ENCODE assay signal across 16 cellular contexts in genomic region chr3:38116471-38117162, GRCh38. TPM values are rescaled to one million over a fixed set of nuclear protein-coding genes. Genes with fewer than 3 reads are reported as not detected.
DNase-seq lines count a peak whose midpoint lies in the region; ATAC-seq and TF ChIP-seq lines count a peak whose summit lies in the region.
"Had no signal": no experiment of that assay in that cellular context is flagged by ENCODE, and none has a peak within 500 bp of the region (broad histone marks: within the 10 kb centered on the region; RNA-seq: fewer than 3 reads in every experiment).

No MANE protein-coding gene starts in this region.

- 75 to 82% methylated on average over 11 to 12 of the region's 12 CpGs for WGBS in GM23248 (ENCODE audit: low coverage in 1 of 2, low lambda C conversion rate in 2 of 2, missing lambda C conversion rate in 2 of 2), 2 experiments
- WGBS in body of pancreas, 2 donors = 78 to 83% methylated on average over 1 to 12 of the region's 12 CpGs

- peaks cover 9% of the 10 kb centered on the region for H3K4me1 Mint-ChIP-seq in Calu3 (ENCODE audit: low read depth, unreplicated experiment)

- in situ Hi-C loops in GM23248 (cut with MboI) = loop anchor here (25.0 kb wide), 1 partner anchor 371 kb away; the partner anchor contains the start of gene EXOG

- H3K36me3 ChIP-seq in GM23248 (ENCODE audit: low read depth) (no peaks in the 10 kb centered on the region), body of pancreas (replicated peaks in 1 of 2; ENCODE audit: insufficient read depth in 1 of 2, low read depth in 2 of 2) (peaks cover 0 to under 1% of the 10 kb centered on the region in 2 donors), mucosa of descending colon (ENCODE audit: low read depth) (no peaks in the 10 kb centered on the region), MG63 (no peaks in the 10 kb centered on the region; the same call in 1 of the 2 replicates)

- CTCF ChIA-PET in Calu3 (lab: Charles Lee) = interaction anchor here (1.3 kb wide), 1 partner anchor 17 kb away, joined by 3 read pairs; no protein-coding TSS in a partner anchor

- no peak overlapping the region for H3K4me2 ChIP-seq in GM23248 (ENCODE audit: unreplicated experiment)
- H3K4me2 ChIP-seq: smooth muscle cell had no signal

- H3K9me2 ChIP-seq in GM23248 (ENCODE audit: insufficient read depth) = no peaks in the 10 kb centered on the region

- H4K20me1 ChIP-seq in GM23248 (ENCODE audit: insufficient read depth) = no peaks in the 10 kb centered on the region

- ATAC-seq in body of pancreas (no peak), mucosa of descending colon (peak; percentile 41)

- H3K4me1 ChIP-seq in GM23248 (ENCODE audit: insufficient read depth) (no peaks in the 10 kb centered on the region), body of pancreas (no peaks in the 10 kb centered on the region), mucosa of descending colon (ENCODE audit: low read depth) (no peaks in the 10 kb centered on the region)
- H3K4me1 ChIP-seq: pancreas had no signal

- H3K27ac ChIP-seq in GM23248 (no peak overlapping the region), body of pancreas (no peak overlapping the region)
- H3K27ac ChIP-seq: esophagus squamous epithelium, pancreas, SK-N-MC had no signal

- no peaks in the 10 kb centered on the region for H3K27me3 ChIP-seq in GM23248 (replicated peaks; ENCODE audit: insufficient read depth)
- no peaks in the 10 kb centered on the region for H3K27me3 ChIP-seq in body of pancreas
- no peaks in the 10 kb centered on the region for H3K27me3 ChIP-seq in MG63
- H3K27me3 ChIP-seq: dorsolateral prefrontal cortex, esophagus squamous epithelium, pancreas had no signal

- H3F3A ChIP-seq in GM23248 (ENCODE audit: insufficient read depth) = no peaks in the 10 kb centered on the region

- intact Hi-C loops in Calu3 (cut with micrococcal nuclease; ENCODE audit: unreplicated experiment) (loop anchor here (2.0 to 5.0 kb wide), 3 partner anchors 112 to 181 kb away; no protein-coding TSS in a partner anchor), body of pancreas (cut with DNase I) (no loop called here), mucosa of descending colon (cut with DNase I, micrococcal nuclease) (no loop called here)

- H2AFZ ChIP-seq in GM23248 = no peak overlapping the region

- TF ChIP-seq CTCF in Calu3 (IDR thresholded peaks at IDR 0.05; ENCODE audit: unreplicated experiment) (no peak), body of pancreas (IDR thresholded peaks at IDR 0.05) (no peak), mucosa of descending colon (IDR thresholded peaks at IDR 0.05) (no peak)

- H3K9me3 Mint-ChIP-seq in Calu3 (ENCODE audit: low read depth, unreplicated experiment) = no peaks in the 10 kb centered on the region
- H3K9me3 Mint-ChIP-seq: HFFc6 had no signal

- H3K27me3 Mint-ChIP-seq in Calu3 (ENCODE audit: unreplicated experiment) = peaks cover 13% of the 10 kb centered on the region

- H3K4me3 ChIP-seq in GM23248 = no peak overlapping the region
- no peak overlapping the region for H3K4me3 ChIP-seq in body of pancreas
- no peak overlapping the region for H3K4me3 ChIP-seq in mucosa of descending colon
- no peak overlapping the region for H3K4me3 ChIP-seq in MG63
- H3K4me3 ChIP-seq: dorsolateral prefrontal cortex, esophagus squamous epithelium, pancreas, SK-N-MC, smooth muscle cell had no signal

- H3K4me3 Mint-ChIP-seq in Calu3 (ENCODE audit: low read depth, unreplicated experiment) = no peak overlapping the region
- H3K4me3 Mint-ChIP-seq: HFFc6 had no signal

- H3K9me3 ChIP-seq in GM23248 (ENCODE audit: low read depth) = no peaks in the 10 kb centered on the region
- no peaks in the 10 kb centered on the region for H3K9me3 ChIP-seq in body of pancreas
- no peaks in the 10 kb centered on the region for H3K9me3 ChIP-seq in mucosa of descending colon
- no peaks in the 10 kb centered on the region for H3K9me3 ChIP-seq in MG63
- H3K9me3 ChIP-seq: esophagus squamous epithelium, pancreas had no signal

- TF ChIP-seq POLR2A in body of pancreas (IDR thresholded peaks at IDR 0.05) = no peak

- DNase-seq in Calu3 = peak; percentile 26
- DNase-seq in GM23248 = peak; percentile 12
- peak in 3 of 4 donors; percentile 5 to 14 (median 12) for DNase-seq in body of pancreas
- peak in 2 of 3 donors; percentile 37 to 42 for DNase-seq in mucosa of descending colon
- no peak for DNase-seq in HK-2 (ENCODE audit: unreplicated experiment)
- DNase-seq in MG63 = no peak
- no peak for DNase-seq in NCI-H524 (lab: John Stamatoyannopoulos, UW)
- DNase-seq: activated naive CD4-positive, alpha-beta T cell treated with Interleukin-2 at 50 U/mL for 16 hours; esophagus squamous epithelium; HFFc6; NCI-H1105 treated with DMSO at 0.1 percent for 48 hours; stimulated activated naive CD4-positive, alpha-beta T cell treated with Interleukin-2 at 50 U/mL for 16 hours had no signal

- no peak overlapping the region for H3K9ac ChIP-seq in GM23248

- peaks cover 46% of the 10 kb centered on the region for H3K36me3 Mint-ChIP-seq in Calu3 (ENCODE audit: insufficient read depth, unreplicated experiment)

- no peaks in the 10 kb centered on the region for H3K79me2 ChIP-seq in GM23248 (ENCODE audit: insufficient read depth)

- no TSS peak for BruUV-seq in Calu3 (replicated peaks; lab: Mats Ljungman, UMichigan)

- H3K27ac Mint-ChIP-seq in Calu3 (ENCODE audit: unreplicated experiment) = no peak overlapping the region
- H3K27ac Mint-ChIP-seq: HFFc6 had no signal

RNA-seq across cellular contexts. Expression of gene ACAA1, which starts 20.3 kb away (rescaled TPM):
- total RNA-seq in Calu3 (2022) (64.5 and 71.1 TPM in 2 replicates), body of pancreas (10 to 100 TPM; 91.8 to 92.6 TPM), mucosa of descending colon (100 to 1,000 TPM; 102 to 201 (median 138) TPM)
- total RNA-seq in GM23248 (2014; rRNA removed; shearing (Covaris generic)) = 18.7 and 32.9 TPM in 2 replicates
- polyA plus RNA-seq in GM23248 (2016; fragmentation: Nextera tagmentation; extraction: Ambion mirVana) = 49.3 and 50.5 TPM in 2 replicates
- 9.7 and 31.8 TPM in 2 replicates for total RNA-seq in MG63 (2014; rRNA removed; shearing (Covaris generic); ENCODE audit: low replicate concordance)

RNA-seq across cellular contexts. Expression of gene MYD88, which starts 21.8 kb away (rescaled TPM):
- total RNA-seq in Calu3 (2022) (35.2 and 44.2 TPM in 2 replicates), body of pancreas (10 to 100 TPM; 11.9 to 33.3 TPM), mucosa of descending colon (10 to 100 TPM; 39.5 to 81.7 (median 72.4) TPM)
- 6.7 and 8.6 TPM in 2 replicates for total RNA-seq in GM23248 (2014; rRNA removed; shearing (Covaris generic))
- polyA plus RNA-seq in GM23248 (2016; fragmentation: Nextera tagmentation; extraction: Ambion mirVana) = 32.1 and 33.3 TPM in 2 replicates
- 4.1 TPM in 1 of 2 replicates, not detected in the other for total RNA-seq in MG63 (2014; rRNA removed; shearing (Covaris generic); ENCODE audit: low replicate concordance)

RNA-seq across cellular contexts. Expression of gene OXSR1, which starts 48.7 kb away (rescaled TPM):
- total RNA-seq in Calu3 (2022) = 49.5 and 50.4 TPM in 2 replicates
- 29.5 and 40.0 TPM in 2 replicates for total RNA-seq in GM23248 (2014; rRNA removed; shearing (Covaris generic))
- polyA plus RNA-seq in GM23248 (2016; fragmentation: Nextera tagmentation; extraction: Ambion mirVana) = 15.0 and 17.1 TPM in 2 replicates
- total RNA-seq in body of pancreas = 10 to 100 TPM; 16.1 to 23.7 TPM
- total RNA-seq in mucosa of descending colon = 10 to 100 TPM; 40.2 to 44.0 (median 41.9) TPM
- 13.2 and 20.3 TPM in 2 replicates for total RNA-seq in MG63 (2014; rRNA removed; shearing (Covaris generic); ENCODE audit: low replicate concordance)

Comparison
In these comparisons a context has a peak if more than half of its experiments do, and no peak if none do; other contexts are left out.
1. DNase-seq: peak in Calu3 (single experiment), GM23248 (single experiment), body of pancreas (3 of 4) and mucosa of descending colon (2 of 3); none in HK-2 (single experiment), MG63 (single experiment) and NCI-H524 (0 of 2).